In genomic region chr11:66725646-66726045, GRCh38 we compare ENCODE assay signal across 1 cellular context.
TF ChIP-seq lines count a peak whose summit lies in the region.

No MANE protein-coding gene starts in this region.

TF ChIP-seq in HepG2, 621 proteins besides CTCF, POLR2A, EP300 and RAD21 (continued from another document):
- no peak for TF ChIP-seq ATF6 (CRISPR knock-in tag; conservative IDR thresholded peaks at IDR 0.05)
- TF ChIP-seq THAP11 (CRISPR knock-in tag; IDR thresholded peaks at IDR 0.05) = no peak
- TF ChIP-seq ZNF562 (CRISPR knock-in tag; IDR thresholded peaks at IDR 0.05; ENCODE audit: borderline replicate concordance) = no peak
- TF ChIP-seq ZBTB38 (CRISPR knock-in tag; IDR thresholded peaks at IDR 0.05) = no peak
- TF ChIP-seq NAIF1 (CRISPR knock-in tag; IDR thresholded peaks at IDR 0.05; ENCODE audit: borderline replicate concordance) = no peak
- no peak for TF ChIP-seq TBP (CRISPR knock-in tag; IDR thresholded peaks at IDR 0.05)
- no peak for TF ChIP-seq ZNF331 (CRISPR knock-in tag; IDR thresholded peaks at IDR 0.05)
- TF ChIP-seq ZNF619 (CRISPR knock-in tag; IDR thresholded peaks at IDR 0.05) = no peak
